Comparison of ENCODE assay signal across 8 cellular contexts in genomic region chr21:42939581-42940413, GRCh38. TPM values are rescaled to one million over a fixed set of nuclear protein-coding genes. Genes with fewer than 3 reads are reported as not detected.
DNase-seq lines count a peak whose midpoint lies in the region; ATAC-seq and TF ChIP-seq lines count a peak whose summit lies in the region.

No MANE protein-coding gene starts in this region.

- H3K9me3 Mint-ChIP-seq in activated CD4-positive, alpha-beta memory T cell treated with anti-CD3 and anti-CD28 coated beads, Interleukin-2, amount 10 ng/mL, durations not matched to agents 7 days and 5 days, result no peaks in the 10 kb centered on the region

- H3K27me3 ChIP-seq in foreskin keratinocyte, result no peaks in the 10 kb centered on the region
- H3K27me3 ChIP-seq in psoas muscle (ENCODE audit: insufficient read depth in 3 of 3, low read length in 2 of 3), result no peaks in the 10 kb centered on the region

- H3K4me3 ChIP-seq in SK-N-MC (peak overlapping the region; percentile 25), psoas muscle (no peak overlapping the region)

- peaks cover 5% of the 10 kb centered on the region for H3K4me1 ChIP-seq in foreskin keratinocyte
- peaks cover 13% of the 10 kb centered on the region for H3K4me1 ChIP-seq in psoas muscle

- POLR2A ChIA-PET in activated CD4-positive, alpha-beta memory T cell treated with anti-CD3 and anti-CD28 coated beads, Interleukin-2, amount 10 ng/mL, durations not matched to agents 7 days and 5 days (lab: Charles Lee), result no interaction called here

- ATAC-seq in foreskin keratinocyte (peak; percentile 95), psoas muscle (peak; percentile 98 to 99 (median 98)), HG03097 (IDR thresholded peaks at IDR 0.05; ENCODE audit: low FRiP score, unreplicated experiment) (no peak), HG02588 (IDR thresholded peaks at IDR 0.05; ENCODE audit: unreplicated experiment) (no peak)

- H3K27me3 Mint-ChIP-seq in activated CD4-positive, alpha-beta memory T cell treated with anti-CD3 and anti-CD28 coated beads, Interleukin-2, amount 10 ng/mL, durations not matched to agents 7 days and 5 days, result peaks cover 2% of the 10 kb centered on the region

- intact Hi-C loops in psoas muscle (cut with DNase I), result loop anchor here (5.0 to 10.0 kb wide), 3 partner anchors 33 to 55 kb away; partner anchors contain the start of gene PKNOX1 (in 1 of the 2)

- no peaks in the 10 kb centered on the region for H3K36me3 ChIP-seq in SK-N-MC (ENCODE audit: insufficient read depth, low read length)
- no peaks in the 10 kb centered on the region for H3K36me3 ChIP-seq in psoas muscle (ENCODE audit: insufficient read depth in 1 of 2, low read depth in 1 of 2)

- H3K9me3 ChIP-seq in SK-N-MC (ENCODE audit: low read depth, low read length), result no peaks in the 10 kb centered on the region
- no peaks in the 10 kb centered on the region for H3K9me3 ChIP-seq in psoas muscle

- WGBS in psoas muscle, 3 donors, result 20 to 24% (median 20%) methylated on average over 16 of the region's 16 CpGs

- DNase-seq in ELF-1 (ENCODE audit: low read depth, low spot score) (peak; percentile 9), SK-N-MC (ENCODE audit: low read depth, low spot score) (peak; percentile 68), foreskin keratinocyte (peak; percentile 92 to 95), psoas muscle (peak; percentile 70 to 77)
- DNase-seq in activated CD4-positive, alpha-beta memory T cell treated with anti-CD3 and anti-CD28 coated beads, Interleukin-2, amount 10 ng/mL, durations not matched to agents 7 days and 5 days, result no peak
- no peak for DNase-seq in activated CD4-positive, alpha-beta T cell treated with anti-CD3 and anti-CD28 coated beads, Interleukin-2, amount 50 U/mL, for 4 hours

- CTCF ChIA-PET in activated CD4-positive, alpha-beta memory T cell treated with anti-CD3 and anti-CD28 coated beads, Interleukin-2, amount 10 ng/mL, durations not matched to agents 7 days and 5 days (lab: Charles Lee), result no interaction called here

- no peak overlapping the region for H3K27ac Mint-ChIP-seq in activated CD4-positive, alpha-beta memory T cell treated with anti-CD3 and anti-CD28 coated beads, Interleukin-2, amount 10 ng/mL, durations not matched to agents 7 days and 5 days

- TF ChIP-seq CTCF in foreskin keratinocyte (conservative IDR thresholded peaks at IDR 0.05) (no peak), psoas muscle (IDR thresholded peaks at IDR 0.05) (no peak)

- H3K4me1 Mint-ChIP-seq in activated CD4-positive, alpha-beta memory T cell treated with anti-CD3 and anti-CD28 coated beads, Interleukin-2, amount 10 ng/mL, durations not matched to agents 7 days and 5 days, result no peaks in the 10 kb centered on the region

- H3K9ac ChIP-seq in SK-N-MC (ENCODE audit: insufficient read length), result peak overlapping the region; percentile 1

- no peak overlapping the region for H3K4me3 Mint-ChIP-seq in activated CD4-positive, alpha-beta memory T cell treated with anti-CD3 and anti-CD28 coated beads, Interleukin-2, amount 10 ng/mL, durations not matched to agents 7 days and 5 days

- no peaks in the 10 kb centered on the region for H3K36me3 Mint-ChIP-seq in activated CD4-positive, alpha-beta memory T cell treated with anti-CD3 and anti-CD28 coated beads, Interleukin-2, amount 10 ng/mL, durations not matched to agents 7 days and 5 days (ENCODE audit: low read depth)

- H3K27ac ChIP-seq in SK-N-MC, result peak overlapping the region; percentile 59; the same call in 1 of the 2 replicates
- no peak overlapping the region for H3K27ac ChIP-seq in foreskin keratinocyte
- H3K27ac ChIP-seq in psoas muscle, result peak overlapping the region; percentile 56

RNA-seq across cellular contexts. Expression of gene ERVH48-1, which starts 14.4 kb away (rescaled TPM):
- total RNA-seq in foreskin keratinocyte, result not detected in 2 replicates
- polyA plus RNA-seq in foreskin keratinocyte, result 0.03 TPM in 1 of 2 replicates, not detected in the other
- total RNA-seq in psoas muscle, result not detected
- under 1 TPM in 2 of 3 donors, not detected in 1; 0.03 to 0.04 TPM for polyA plus RNA-seq in psoas muscle
- not detected for total RNA-seq in activated CD4-positive, alpha-beta memory T cell treated with anti-CD3 and anti-CD28 coated beads, Interleukin-2, amount 10 ng/mL, durations not matched to agents 7 days and 5 days

RNA-seq across cellular contexts. Expression of gene PKNOX1, which starts 34.6 kb away (rescaled TPM):
- total RNA-seq in foreskin keratinocyte, result 13.9 and 14.8 TPM in 2 replicates
- 11.1 and 11.2 TPM in 2 replicates for polyA plus RNA-seq in foreskin keratinocyte
- 10 to 100 TPM; 12.1 to 14.7 (median 13.2) TPM for total RNA-seq in psoas muscle
- polyA plus RNA-seq in psoas muscle, result 1 to 10 TPM; 6.0 to 9.7 (median 6.1) TPM
- total RNA-seq in activated CD4-positive, alpha-beta memory T cell treated with anti-CD3 and anti-CD28 coated beads, Interleukin-2, amount 10 ng/mL, durations not matched to agents 7 days and 5 days, result 10 to 100 TPM; 27.2 to 33.7 TPM

RNA-seq across cellular contexts. Expression of gene NDUFV3, which starts 46.7 kb away (rescaled TPM):
- total RNA-seq in foreskin keratinocyte (42.3 and 45.6 TPM in 2 replicates), psoas muscle (100 to 1,000 TPM in 1 of 4 donors, 10 to 100 TPM in 3; 69.1 to 105 (median 88.0) TPM)
- polyA plus RNA-seq in foreskin keratinocyte (30.1 and 32.8 TPM in 2 replicates), psoas muscle (10 to 100 TPM; 37.3 to 74.8 (median 55.0) TPM)
- total RNA-seq in activated CD4-positive, alpha-beta memory T cell treated with anti-CD3 and anti-CD28 coated beads, Interleukin-2, amount 10 ng/mL, durations not matched to agents 7 days and 5 days, result 10 to 100 TPM; 17.0 TPM

Comparison
In these comparisons a context has a peak if more than half of its experiments do, and no peak if none do; other contexts are left out.
1. DNase-seq: peak in ELF-1 (single experiment), SK-N-MC (single experiment), foreskin keratinocyte (2 of 2) and psoas muscle (2 of 2); none in activated CD4-positive, alpha-beta memory T cell treated with anti-CD3 and anti-CD28 coated beads, Interleukin-2, amount 10 ng/mL, durations not matched to agents 7 days and 5 days (single experiment) and activated CD4-positive, alpha-beta T cell treated with anti-CD3 and anti-CD28 coated beads, Interleukin-2, amount 50 U/mL, for 4 hours (0 of 2).
2. ATAC-seq: peak in foreskin keratinocyte (single experiment) and psoas muscle (4 of 4); none in HG03097 (single experiment) and HG02588 (single experiment).